Comparison of ENCODE assay signal across 1 cellular context in the genomic region with DNA sequence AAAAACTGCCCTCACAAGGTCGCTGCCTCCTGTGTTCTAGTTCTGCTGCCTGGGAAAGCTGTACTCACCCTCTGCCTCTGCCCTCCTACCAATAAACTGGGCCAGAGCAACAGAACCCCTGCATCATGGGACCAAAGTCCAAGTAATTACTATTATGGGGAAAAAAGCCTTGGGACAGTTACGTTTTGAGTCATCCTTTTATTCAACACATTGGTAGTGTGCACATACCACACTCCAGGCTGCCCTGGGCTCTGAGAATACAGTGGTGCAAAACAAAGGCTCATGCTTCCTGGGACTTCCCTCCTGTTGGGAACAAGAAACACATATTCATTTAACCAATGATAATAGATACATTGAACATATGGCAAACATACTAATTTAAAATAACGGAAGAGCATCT.
TF ChIP-seq lines count a peak whose summit lies in the region.

No MANE protein-coding gene starts in this region.

TF ChIP-seq in H1, 55 proteins besides CTCF, POLR2A, EP300 and RAD21:
- TF ChIP-seq POU5F1 (IDR thresholded peaks at IDR 0.05; ENCODE audit: low read depth, low read length): no peak
- TF ChIP-seq RFX5 (IDR thresholded peaks at IDR 0.05; ENCODE audit: borderline replicate concordance, low read depth, low read length): no peak
- no peak for TF ChIP-seq CHD1 (IDR thresholded peaks at IDR 0.05; ENCODE audit: low read depth, low read length)
- no peak for TF ChIP-seq HDAC6 (IDR thresholded peaks at IDR 0.05; ENCODE audit: low read depth, low read length)
- TF ChIP-seq, protein P1, sequence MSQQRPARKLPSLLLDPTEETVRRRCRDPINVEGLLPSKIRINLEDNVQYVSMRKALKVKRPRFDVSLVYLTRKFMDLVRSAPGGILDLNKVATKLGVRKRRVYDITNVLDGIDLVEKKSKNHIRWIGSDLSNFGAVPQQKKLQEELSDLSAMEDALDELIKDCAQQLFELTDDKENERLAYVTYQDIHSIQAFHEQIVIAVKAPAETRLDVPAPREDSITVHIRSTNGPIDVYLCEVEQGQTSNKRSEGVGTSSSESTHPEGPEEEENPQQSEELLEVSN (IDR thresholded peaks at IDR 0.05): no peak
- TF ChIP-seq SAP30 (IDR thresholded peaks at IDR 0.05; ENCODE audit: insufficient read depth, insufficient replicate concordance, low read length): no peak
- no peak for TF ChIP-seq KDM5A (IDR thresholded peaks at IDR 0.05; ENCODE audit: low read length)
- no peak for TF ChIP-seq SIRT6 (IDR thresholded peaks at IDR 0.05; ENCODE audit: low read length)
- TF ChIP-seq ASH2L (IDR thresholded peaks at IDR 0.05; ENCODE audit: low read length): no peak
- TF ChIP-seq SIX5 (IDR thresholded peaks at IDR 0.05; ENCODE audit: low read depth, low read length): no peak
- no peak for TF ChIP-seq JUND (IDR thresholded peaks at IDR 0.05; ENCODE audit: low read length)
- TF ChIP-seq BRCA1 (IDR thresholded peaks at IDR 0.05; ENCODE audit: low read depth, low read length): no peak
- TF ChIP-seq MAFK (IDR thresholded peaks at IDR 0.05; ENCODE audit: low read depth, low read length): no peak
- TF ChIP-seq, protein P2, sequence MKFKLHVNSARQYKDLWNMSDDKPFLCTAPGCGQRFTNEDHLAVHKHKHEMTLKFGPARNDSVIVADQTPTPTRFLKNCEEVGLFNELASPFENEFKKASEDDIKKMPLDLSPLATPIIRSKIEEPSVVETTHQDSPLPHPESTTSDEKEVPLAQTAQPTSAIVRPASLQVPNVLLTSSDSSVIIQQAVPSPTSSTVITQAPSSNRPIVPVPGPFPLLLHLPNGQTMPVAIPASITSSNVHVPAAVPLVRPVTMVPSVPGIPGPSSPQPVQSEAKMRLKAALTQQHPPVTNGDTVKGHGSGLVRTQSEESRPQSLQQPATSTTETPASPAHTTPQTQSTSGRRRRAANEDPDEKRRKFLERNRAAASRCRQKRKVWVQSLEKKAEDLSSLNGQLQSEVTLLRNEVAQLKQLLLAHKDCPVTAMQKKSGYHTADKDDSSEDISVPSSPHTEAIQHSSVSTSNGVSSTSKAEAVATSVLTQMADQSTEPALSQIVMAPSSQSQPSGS (IDR thresholded peaks at IDR 0.05; ENCODE audit: low read length): no peak
- no peak for TF ChIP-seq KDM4A (IDR thresholded peaks at IDR 0.05; ENCODE audit: low read depth, low read length, severe bottlenecking)
- TF ChIP-seq JUN (IDR thresholded peaks at IDR 0.05; ENCODE audit: low read depth, low read length): no peak
- TF ChIP-seq SUZ12 (IDR thresholded peaks at IDR 0.05; ENCODE audit: low read length): no peak
